In the genomic region with DNA sequence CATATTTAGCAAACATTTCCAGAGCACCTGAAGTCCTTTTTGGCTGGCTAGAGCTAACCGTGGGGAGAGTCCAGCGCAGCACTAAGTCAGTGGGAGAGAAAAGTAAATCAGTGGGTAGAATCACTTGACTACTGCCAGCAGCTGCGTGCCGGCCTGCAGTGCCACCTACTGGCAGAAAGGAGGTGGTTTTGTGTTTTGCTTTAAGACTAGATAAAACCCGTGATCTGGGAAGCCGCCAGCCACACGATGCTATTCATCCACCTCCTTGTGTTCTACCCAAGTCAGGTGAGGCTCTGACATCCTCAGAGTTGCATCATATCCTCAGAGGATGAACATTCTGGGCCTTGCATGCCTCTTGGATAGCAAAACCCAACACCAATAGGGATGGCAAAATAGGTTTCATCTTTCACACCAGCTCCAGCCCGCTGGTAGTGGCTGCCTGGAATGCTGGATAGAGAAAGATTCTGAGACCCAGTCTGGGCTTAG, we compare ENCODE assay signal across 8 cellular contexts. TPM values are rescaled to one million over a fixed set of nuclear protein-coding genes. Genes with fewer than 3 reads are reported as not detected.
DNase-seq lines count a peak whose midpoint lies in the region; ATAC-seq and TF ChIP-seq lines count a peak whose summit lies in the region.

No MANE protein-coding gene starts in this region.

- no peak overlapping the region for H3K4me3 ChIP-seq in HL-60 (replicated peaks; ENCODE audit: insufficient read depth, low read length)
- no peak overlapping the region for H3K4me3 ChIP-seq in OCI-LY1 (ENCODE audit: low read depth, low read length, poor library complexity, severe bottlenecking)

- peaks cover 0 to 8% of the 10 kb centered on the region in 2 donors for H3K27me3 Mint-ChIP-seq in natural killer cell (ENCODE audit: low read depth in 2 of 2)

- H2AFZ ChIP-seq in OCI-LY1 (ENCODE audit: low read length), result no peak overlapping the region

- no peaks in the 10 kb centered on the region for H3K9me3 Mint-ChIP-seq in natural killer cell

- H3K4me2 ChIP-seq in OCI-LY1 (ENCODE audit: low read length), result no peak overlapping the region

- no peaks in the 10 kb centered on the region for H3K9me2 ChIP-seq in OCI-LY1 (ENCODE audit: low read depth, low read length)

- DNase-seq in COLO668 (lab: John Stamatoyannopoulos, UW; ENCODE audit: unreplicated experiment) (peak; percentile 100), HL-60 (ENCODE audit: low read depth in 1 of 2, low spot score in 1 of 2) (peak in 1 of 2 experiments; percentile 63), activated T-cell treated with anti-CD3 and anti-CD28 coated beads for 1 hour (ENCODE audit: low read depth) (peak; percentile 63), natural killer cell (peak; percentile 51)
- peak; percentile 56 to 67 for DNase-seq in stimulated activated CD8-positive, alpha-beta memory T cell treated with anti-CD3 and anti-CD28 coated beads, Interleukin-7, amount 100 ng/mL, for 4 hours (ENCODE audit: low read depth in 2 of 2)

- H4K20me1 ChIP-seq in OCI-LY1 (ENCODE audit: insufficient read depth, low read length), result no peaks in the 10 kb centered on the region

- no peak overlapping the region for H3K4me3 Mint-ChIP-seq in natural killer cell

- H3K36me3 ChIP-seq in OCI-LY1 (ENCODE audit: insufficient read depth, low read length), result no peaks in the 10 kb centered on the region

- H3K9ac ChIP-seq in OCI-LY1 (ENCODE audit: low read length), result no peak overlapping the region

- no peaks in the 10 kb centered on the region for H3F3A ChIP-seq in OCI-LY1 (ENCODE audit: insufficient read depth, low read length)

- H3K79me2 ChIP-seq in OCI-LY1 (ENCODE audit: insufficient read depth, low read length), result no peaks in the 10 kb centered on the region

- peaks cover 0 to 13% of the 10 kb centered on the region in 2 donors for H3K4me1 Mint-ChIP-seq in natural killer cell

- H3K4me1 ChIP-seq in OCI-LY1 (ENCODE audit: insufficient read depth, low read length, severe bottlenecking), result peaks cover 3% of the 10 kb centered on the region

- no peaks in the 10 kb centered on the region for H3K36me3 Mint-ChIP-seq in natural killer cell

- peak; percentile 68 for ATAC-seq in esophagus mucosa
- peak; percentile 67 to 82 (median 75) for ATAC-seq in natural killer cell
- no peak for ATAC-seq in GM21360 (IDR thresholded peaks at IDR 0.05; ENCODE audit: unreplicated experiment)

- peak; percentile 82 for TF ChIP-seq CTCF in HL-60 (IDR thresholded peaks at IDR 0.05; ENCODE audit: insufficient read depth, low read length)
- peak; percentile 79 for TF ChIP-seq CTCF in OCI-LY1 (IDR thresholded peaks at IDR 0.05; ENCODE audit: low read length)
- peak; percentile 87 for TF ChIP-seq CTCF in natural killer cell (IDR thresholded peaks at IDR 0.05)

- no peak overlapping the region for H3K27ac ChIP-seq in HL-60 (replicated peaks)
- H3K27ac ChIP-seq in OCI-LY1 (ENCODE audit: low read depth, low read length, poor library complexity, severe bottlenecking), result no peak overlapping the region

- no peaks in the 10 kb centered on the region for H3K9me3 ChIP-seq in OCI-LY1 (ENCODE audit: low read length)

- intact Hi-C loops in natural killer cell (cut with micrococcal nuclease), result loop anchor here (1.0 to 5.0 kb wide), 2 partner anchors 47 to 69 kb away; no protein-coding TSS in a partner anchor

- H3K27me3 ChIP-seq in HL-60 (ENCODE audit: insufficient read depth, poor library complexity, severe bottlenecking), result peaks cover 2% of the 10 kb centered on the region
- no peaks in the 10 kb centered on the region; the same call in 1 of the 2 replicates for H3K27me3 ChIP-seq in OCI-LY1 (ENCODE audit: insufficient read depth, low read length)

- no peak overlapping the region for H3K27ac Mint-ChIP-seq in natural killer cell

RNA-seq across cellular contexts. Expression of gene HEYL, which starts 14.1 kb away (rescaled TPM):
- 0.44 TPM for total RNA-seq in esophagus mucosa
- total RNA-seq in natural killer cell, result not detected

RNA-seq across cellular contexts. Expression of gene NT5C1A, which starts 18.3 kb away (rescaled TPM):
- total RNA-seq in esophagus mucosa, result not detected
- total RNA-seq in natural killer cell, result not detected

RNA-seq across cellular contexts. Expression of gene HPCAL4, which starts 37.6 kb away (rescaled TPM):
- not detected for total RNA-seq in esophagus mucosa
- total RNA-seq in natural killer cell, result 1 to 10 TPM in 2 of 3 donors, under 1 TPM in 1; 0.78 to 1.6 (median 1.3) TPM
